Comparison of ENCODE assay signal across 31 cellular contexts in the genomic region with DNA sequence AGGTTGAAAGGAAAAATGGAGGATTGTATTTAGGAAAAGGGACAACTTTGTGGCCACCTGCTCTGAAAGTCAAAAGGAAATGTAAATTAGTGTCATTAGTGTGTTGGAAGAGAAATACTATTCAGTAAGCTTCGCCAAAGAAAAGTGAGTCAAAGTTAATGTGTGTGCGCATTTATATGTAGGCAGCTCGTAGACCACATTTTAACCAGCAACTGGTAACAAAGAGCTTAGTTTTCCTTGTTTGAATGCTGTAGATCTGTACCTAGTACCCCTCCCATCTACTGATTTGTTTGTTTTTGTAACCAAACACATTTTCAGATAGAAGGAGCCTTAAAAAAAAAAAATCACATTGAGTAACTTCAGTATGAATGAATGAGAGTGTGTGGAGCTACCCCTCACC.
DNase-seq lines count a peak whose midpoint lies in the region; ATAC-seq, FAIRE-seq and TF ChIP-seq lines count a peak whose summit lies in the region.
"Had no signal": no experiment of that assay in that cellular context is flagged by ENCODE, and none has a peak within 500 bp of the region (broad histone marks: within the 10 kb centered on the region; RNA-seq: fewer than 3 reads in every experiment).

No MANE protein-coding gene starts in this region.

- H2AFZ ChIP-seq in mammary epithelial cell (ENCODE audit: low read depth, low read length) (no peak overlapping the region), K562 (ENCODE audit: low read depth, low read length) (no peak overlapping the region), Karpas-422 (ENCODE audit: low read length) (no peak overlapping the region)

- intact Hi-C loops in mammary epithelial cell (cut with micrococcal nuclease) = no loop called here
- intact Hi-C loops in MCF 10A (cut with micrococcal nuclease) = no loop called here
- intact Hi-C loops in K562 (cut with micrococcal nuclease) = no loop called here
- intact Hi-C loops in gastrocnemius medialis (cut with DNase I; ENCODE audit: low total_unique reads) = no loop called here
- intact Hi-C loops in ascending aorta (cut with DNase I) = no loop called here

- peaks cover 12% of the 10 kb centered on the region for H3K27me3 Mint-ChIP-seq in MCF 10A (ENCODE audit: insufficient read depth, unreplicated experiment)
- H3K27me3 Mint-ChIP-seq: dendritic cell treated with granulocyte-macrophage colony-stimulating factor and Interleukin-4, amounts not matched to agents 40 ng/mL and 50 ng/mL, for 4 days had no signal

- H3K36me3 ChIP-seq in mammary epithelial cell (ENCODE audit: insufficient read depth, low read length) (peaks cover 9% of the 10 kb centered on the region), K562 (ENCODE audit: control insufficient read depth, insufficient read depth, low read length) (no peaks in the 10 kb centered on the region), gastrocnemius medialis (no peaks in the 10 kb centered on the region), Karpas-422 (ENCODE audit: insufficient read depth, low read length) (no peaks in the 10 kb centered on the region), ascending aorta (peaks cover 0 to 3% of the 10 kb centered on the region in 2 donors)
- H3K36me3 ChIP-seq: suprapubic skin, WERI-Rb-1 had no signal

- no peaks in the 10 kb centered on the region for H3K9me3 Mint-ChIP-seq in MCF 10A (ENCODE audit: unreplicated experiment)
- H3K9me3 Mint-ChIP-seq: dendritic cell treated with granulocyte-macrophage colony-stimulating factor and Interleukin-4, amounts not matched to agents 40 ng/mL and 50 ng/mL, for 4 days had no signal

- TF ChIP-seq EP300 in K562 (IDR thresholded peaks at IDR 0.05; ENCODE audit: low read length) = no peak

- WGBS in mammary epithelial cell (ENCODE audit: low coverage, missing lambda C conversion rate) = 95% methylated on average over 3 of the region's 3 CpGs
- WGBS in K562 (ENCODE audit: insufficient coverage, low coverage, missing lambda C conversion rate) = 74% methylated on average over 3 of the region's 3 CpGs

- H3K36me3 Mint-ChIP-seq in MCF 10A (ENCODE audit: insufficient read depth, unreplicated experiment) = no peaks in the 10 kb centered on the region
- H3K36me3 Mint-ChIP-seq: mesothelial cell of epicardium, naive B cell had no signal

- BruUV-seq in mammary epithelial cell (replicated peaks; lab: Mats Ljungman, UMichigan) (TSS peak; percentile 49), MCF 10A (replicated peaks; lab: Mats Ljungman, UMichigan) (no TSS peak), K562 (replicated peaks; lab: Mats Ljungman, UMichigan) (TSS peak; percentile 40)

- peak; percentile 2 for ATAC-seq in HG02885 (IDR thresholded peaks at IDR 0.05; ENCODE audit: poor library complexity, unreplicated experiment)
- ATAC-seq in K562 = no peak
- no peak for ATAC-seq in gastrocnemius medialis
- ATAC-seq in GM19023 (IDR thresholded peaks at IDR 0.05; ENCODE audit: unreplicated experiment) = no peak

- TF ChIP-seq POLR2A in K562 (conservative IDR thresholded peaks at IDR 0.05) (no peak), gastrocnemius medialis (IDR thresholded peaks at IDR 0.05) (no peak)

- dilution Hi-C loops in mammary epithelial cell (cut with HindIII; ENCODE audit: low sequenced_read_pairs) = no loop called here

- no peaks in the 10 kb centered on the region for H3K4me1 Mint-ChIP-seq in MCF 10A (ENCODE audit: insufficient read depth, unreplicated experiment)
- H3K4me1 Mint-ChIP-seq: mesothelial cell of epicardium, naive B cell had no signal

- H3K9me3 ChIP-seq in mammary epithelial cell (replicated peaks; ENCODE audit: insufficient read depth, low read length) (no peaks in the 10 kb centered on the region), K562 (replicated peaks; ENCODE audit: control insufficient read depth, insufficient read depth, low read depth, low read length) (no peaks in the 10 kb centered on the region), gastrocnemius medialis (no peaks in the 10 kb centered on the region), Karpas-422 (ENCODE audit: low read length) (no peaks in the 10 kb centered on the region), ascending aorta (no peaks in the 10 kb centered on the region)
- H3K9me3 ChIP-seq: suprapubic skin had no signal

- TF ChIP-seq RAD21 in K562 (CRISPR knock-in tag; conservative IDR thresholded peaks at IDR 0.05 in 1 of 2, IDR thresholded peaks at IDR 0.05 in 1 of 2) = no peak

- H3K9me1 ChIP-seq in K562 (ENCODE audit: control insufficient read depth, insufficient read depth, low read length) = no peaks in the 10 kb centered on the region

- H4K20me1 ChIP-seq in mammary epithelial cell (ENCODE audit: insufficient read depth, low read length) (no peaks in the 10 kb centered on the region), K562 (replicated peaks; ENCODE audit: control insufficient read depth, insufficient read depth, low read length) (no peaks in the 10 kb centered on the region), Karpas-422 (ENCODE audit: insufficient read depth, low read depth, low read length) (no peaks in the 10 kb centered on the region)

- DNase-seq in mammary epithelial cell (no peak), MCF 10A (ENCODE audit: unreplicated experiment) (no peak), K562 (ENCODE audit: extremely low read depth in 1 of 4, low spot score in 3 of 4) (no peak), gastrocnemius medialis (no peak), Karpas-422 (no peak), ascending aorta (ENCODE audit: low spot score in 2 of 2) (no peak)
- DNase-seq: activated CD4-positive, alpha-beta T cell treated with anti-CD3 and anti-CD28 coated beads for 48 hours; activated gamma-delta T cell treated with Interleukin-2 at 50 U/mL for 16 hours; C1 segment of cervical spinal cord; DMS153; erythroblast; naive B cell; NCI-H1417 treated with DMSO at 0.1 percent for 48 hours; NCI-H2081; NCI-H2227 treated with DMSO at 0.1 percent for 48 hours; nucleus accumbens; stimulated activated naive CD4-positive, alpha-beta T cell; T-helper 9 cell; WERI-Rb-1 had no signal

- H3K4me1 ChIP-seq in mammary epithelial cell (ENCODE audit: insufficient read depth, low read length) (no peaks in the 10 kb centered on the region), K562 (replicated peaks in 1 of 2; ENCODE audit: control insufficient read depth in 2 of 2, insufficient read depth in 2 of 2, low read length in 2 of 2) (no peaks in the 10 kb centered on the region), gastrocnemius medialis (peaks cover 30 to 44% of the 10 kb centered on the region in 2 donors), Karpas-422 (ENCODE audit: low read length) (no peaks in the 10 kb centered on the region), ascending aorta (no peaks in the 10 kb centered on the region)
- H3K4me1 ChIP-seq: suprapubic skin had no signal

- H3K9me2 ChIP-seq in Karpas-422 (replicated peaks; ENCODE audit: insufficient read depth, low read length) = no peaks in the 10 kb centered on the region

- no peak overlapping the region for H3K27ac ChIP-seq in mammary epithelial cell (ENCODE audit: insufficient read depth, low read depth, low read length)
- no peak overlapping the region for H3K27ac ChIP-seq in K562 (ENCODE audit: extremely low read depth, low read depth, low read length)
- H3K27ac ChIP-seq in gastrocnemius medialis = peak overlapping the region; percentile 62 to 79 (median 74)
- no peak overlapping the region for H3K27ac ChIP-seq in Karpas-422 (ENCODE audit: low read length)
- no peak overlapping the region for H3K27ac ChIP-seq in ascending aorta
- H3K27ac ChIP-seq: 22Rv1, KMS-11, suprapubic skin, WERI-Rb-1 had no signal

- in situ Hi-C loops in mammary epithelial cell (cut with MboI; ENCODE audit: low sequenced_read_pairs in 2 of 2) (no loop called here), K562 (cut with MboI) (no loop called here), gastrocnemius medialis (cut with MboI; ENCODE audit: low sequenced_read_pairs in 4 of 4) (no loop called here)

- no peak for FAIRE-seq in K562 (lab: Jason Lieb, UNC)
- FAIRE-seq: HTR-8/SVneo, islet of Langerhans, RCC 7860, urothelium cell line had no signal

- H3K4me3 ChIP-seq in mammary epithelial cell (replicated peaks in 1 of 3; ENCODE audit: insufficient read depth in 1 of 3, low read depth in 2 of 3, low read length in 3 of 3) (no peak overlapping the region), K562 (no peak overlapping the region), gastrocnemius medialis (no peak overlapping the region), Karpas-422 (ENCODE audit: low read length) (no peak overlapping the region), ascending aorta (no peak overlapping the region)
- H3K4me3 ChIP-seq: smooth muscle cell, suprapubic skin had no signal

- TF ChIP-seq CTCF in mammary epithelial cell (conservative IDR thresholded peaks at IDR 0.05 in 1 of 2, IDR thresholded peaks at IDR 0.05 in 1 of 2; ENCODE audit: extremely low read depth in 1 of 2, insufficient read depth in 1 of 2, low read depth in 1 of 2, low read length in 2 of 2) (no peak), MCF 10A (IDR thresholded peaks at IDR 0.05; ENCODE audit: unreplicated experiment) (no peak), K562 (IDR thresholded peaks at IDR 0.05 in 2 of 3, conservative IDR thresholded peaks at IDR 0.05 in 1 of 3; ENCODE audit: insufficient read depth in 2 of 3, low read depth in 1 of 3, low read length in 3 of 3) (no peak), gastrocnemius medialis (IDR thresholded peaks at IDR 0.05 in 4 of 5, conservative IDR thresholded peaks at IDR 0.05 in 1 of 5) (no peak), ascending aorta (IDR thresholded peaks at IDR 0.05) (no peak)

- H3K9ac ChIP-seq in mammary epithelial cell (ENCODE audit: insufficient read depth, low read length) = no peak overlapping the region
- no peak overlapping the region for H3K9ac ChIP-seq in K562 (ENCODE audit: insufficient read depth in 1 of 2, low read depth in 2 of 2, low read length in 2 of 2)
- H3K9ac ChIP-seq in Karpas-422 (ENCODE audit: low read length) = no peak overlapping the region
- H3K9ac ChIP-seq: KMS-11 had no signal

- POLR2A ChIA-PET in MCF 10A (lab: Yijun Ruan, JAX) (no interaction called here), K562 (lab: Yijun Ruan, JAX) (interaction anchor here (0.6 kb wide), 1 partner anchor 62 kb away, joined by 3 read pairs; no protein-coding TSS in a partner anchor)

- H3K79me2 ChIP-seq in mammary epithelial cell (ENCODE audit: insufficient read depth, low read length) (no peaks in the 10 kb centered on the region), K562 (ENCODE audit: control insufficient read depth, insufficient read depth, low read length) (no peaks in the 10 kb centered on the region), Karpas-422 (ENCODE audit: low read length) (no peaks in the 10 kb centered on the region)

- no peak overlapping the region for H3K4me2 ChIP-seq in mammary epithelial cell (ENCODE audit: insufficient read depth, low read depth, low read length)
- no peak overlapping the region for H3K4me2 ChIP-seq in K562 (ENCODE audit: insufficient read depth, low read length)
- no peak overlapping the region for H3K4me2 ChIP-seq in Karpas-422 (ENCODE audit: low read depth, low read length, poor library complexity, severe bottlenecking)
- H3K4me2 ChIP-seq: KMS-11, smooth muscle cell had no signal

- H3K27me3 ChIP-seq in mammary epithelial cell (ENCODE audit: insufficient read depth, low read length) = no peaks in the 10 kb centered on the region
- H3K27me3 ChIP-seq in K562 (ENCODE audit: control insufficient read depth in 2 of 2, insufficient read depth in 2 of 2, low read length in 2 of 2) = no peaks in the 10 kb centered on the region
- no peaks in the 10 kb centered on the region for H3K27me3 ChIP-seq in gastrocnemius medialis
- no peaks in the 10 kb centered on the region for H3K27me3 ChIP-seq in Karpas-422 (ENCODE audit: low read length)
- no peaks in the 10 kb centered on the region for H3K27me3 ChIP-seq in ascending aorta
- H3K27me3 ChIP-seq: suprapubic skin had no signal

- H3K4me3 Mint-ChIP-seq in MCF 10A (ENCODE audit: unreplicated experiment) = no peak overlapping the region
- H3K4me3 Mint-ChIP-seq: dendritic cell treated with granulocyte-macrophage colony-stimulating factor and Interleukin-4, amounts not matched to agents 40 ng/mL and 50 ng/mL, for 4 days; mesothelial cell of epicardium; naive B cell had no signal

- CTCF ChIA-PET in mammary epithelial cell (lab: Charles Lee; ENCODE audit: low non-redundant PET) (no interaction called here), MCF 10A (lab: Yijun Ruan, JAX) (interaction anchor here (0.6 kb wide), 1 partner anchor 140 kb away, joined by 3 read pairs; no protein-coding TSS in a partner anchor), K562 (lab: Yijun Ruan, JAX; ENCODE audit: low intra/inter-chr PET ratio) (no interaction called here)

- H3K27ac Mint-ChIP-seq in MCF 10A (ENCODE audit: low read depth, unreplicated experiment) = no peak overlapping the region
- H3K27ac Mint-ChIP-seq: mesothelial cell of epicardium, naive B cell had no signal

Comparison
In these comparisons a context has a peak if more than half of its experiments do, and no peak if none do; other contexts are left out.
1. H3K27ac ChIP-seq: peak in gastrocnemius medialis (4 of 4); none in mammary epithelial cell (single experiment), K562 (single experiment), Karpas-422 (single experiment) and ascending aorta (0 of 2).